19 cellular contexts compared by ENCODE assay signal in the genomic region with DNA sequence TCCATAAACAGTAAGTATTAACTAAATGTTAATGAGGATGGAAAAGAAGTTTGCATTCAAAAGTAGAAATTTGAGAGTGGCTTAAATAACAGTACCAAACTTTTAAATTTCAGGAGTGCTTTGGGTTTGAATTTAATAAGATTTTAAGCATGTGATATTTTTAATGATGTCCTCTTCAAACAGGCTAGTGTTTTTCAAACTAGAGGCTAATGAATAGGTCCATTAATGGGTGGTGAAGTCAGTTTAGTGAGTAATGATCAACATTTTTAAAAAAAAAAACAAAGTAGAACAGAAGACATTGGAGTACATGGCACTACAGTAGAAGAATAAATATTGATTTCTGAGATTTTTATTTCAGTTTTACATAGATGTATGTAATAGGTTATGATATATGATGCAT.
DNase-seq lines count a peak whose midpoint lies in the region; ATAC-seq and FAIRE-seq lines count a peak whose summit lies in the region.
"Had no signal": no experiment of that assay in that cellular context is flagged by ENCODE, and none has a peak within 500 bp of the region (broad histone marks: within the 10 kb centered on the region; RNA-seq: fewer than 3 reads in every experiment).

No MANE protein-coding gene starts in this region.

- ATAC-seq in GM18870 (IDR thresholded peaks at IDR 0.05; ENCODE audit: unreplicated experiment): no peak
- ATAC-seq: CD8-positive, alpha-beta T cell; GM12878; GM23338; HCT116 had no signal

- no peaks in the 10 kb centered on the region for H3K27me3 Mint-ChIP-seq in activated naive CD4-positive, alpha-beta T cell treated with anti-CD3 and anti-CD28 coated beads, Interleukin-2, amount 50 U/mL, for 24 hours
- H3K27me3 Mint-ChIP-seq: B cell; CD4-positive, CD25-positive, alpha-beta regulatory T cell had no signal

- FAIRE-seq in islet of Langerhans (lab: Jason Lieb, UNC): peak; percentile 56
- FAIRE-seq: GM12878 had no signal

- no peaks in the 10 kb centered on the region for H3K4me1 Mint-ChIP-seq in activated naive CD4-positive, alpha-beta T cell treated with anti-CD3 and anti-CD28 coated beads, Interleukin-2, amount 50 U/mL, for 24 hours
- H3K4me1 Mint-ChIP-seq: B cell, GM23338, H9 had no signal

- H3K36me3 Mint-ChIP-seq in activated naive CD4-positive, alpha-beta T cell treated with anti-CD3 and anti-CD28 coated beads, Interleukin-2, amount 50 U/mL, for 24 hours: peaks cover 23% of the 10 kb centered on the region

- DNase-seq in activated naive CD4-positive, alpha-beta T cell treated with Interleukin-2 at 50 U/mL for 16 hours: no peak
- DNase-seq in epidermal melanocyte (ENCODE audit: insufficient read length, low spot score) (peak; percentile 22), NCI-H774 (lab: John Stamatoyannopoulos, UW) (no peak), LoVo (ENCODE audit: low spot score) (no peak)
- DNase-seq: 8988T; CD4-positive, CD25-positive, alpha-beta regulatory T cell; CD8-positive, alpha-beta T cell; DMS 273 treated with DMSO at 0.1 percent for 48 hours; DMS79; EL; GDM1; H9 had no signal

- H3K4me3 Mint-ChIP-seq in activated naive CD4-positive, alpha-beta T cell treated with anti-CD3 and anti-CD28 coated beads, Interleukin-2, amount 50 U/mL, for 24 hours: no peak overlapping the region
- H3K4me3 Mint-ChIP-seq: B cell; CD4-positive, CD25-positive, alpha-beta regulatory T cell; CD8-positive, alpha-beta T cell; GM23338; H9 had no signal

- no peaks in the 10 kb centered on the region for H3K9me3 Mint-ChIP-seq in activated naive CD4-positive, alpha-beta T cell treated with anti-CD3 and anti-CD28 coated beads, Interleukin-2, amount 50 U/mL, for 24 hours
- H3K9me3 Mint-ChIP-seq: CD4-positive, CD25-positive, alpha-beta regulatory T cell had no signal

- peak overlapping the region; percentile 26 for H3K27ac Mint-ChIP-seq in activated naive CD4-positive, alpha-beta T cell treated with anti-CD3 and anti-CD28 coated beads, Interleukin-2, amount 50 U/mL, for 24 hours
- H3K27ac Mint-ChIP-seq: B cell, GM23338, H9 had no signal
